Comparison of ENCODE assay signal across 27 cellular contexts in genomic region chr6:110430236-110430635, GRCh38. TPM values are rescaled to one million over a fixed set of nuclear protein-coding genes. Genes with fewer than 3 reads are reported as not detected.
DNase-seq lines count a peak whose midpoint lies in the region; ATAC-seq lines count a peak whose summit lies in the region.
"Had no signal": no experiment of that assay in that cellular context is flagged by ENCODE, and none has a peak within 500 bp of the region (broad histone marks: within the 10 kb centered on the region; RNA-seq: fewer than 3 reads in every experiment).

No MANE protein-coding gene starts in this region.

- peak; percentile 54 for DNase-seq in NCI-H2029 (lab: John Stamatoyannopoulos, UW)
- DNase-seq in NCI-H2029 treated with DMSO at 0.1 percent for 48 hours (lab: John Stamatoyannopoulos, UW): no peak
- peak; percentile 16 for DNase-seq in M059J (ENCODE audit: low read depth)
- peak; percentile 14 for DNase-seq in NCI-H510A (lab: John Stamatoyannopoulos, UW)
- peak; percentile 30 for DNase-seq in iPS-NIHi11 (ENCODE audit: low spot score)
- DNase-seq in NCI-H2227 treated with DMSO at 0.1 percent for 48 hours (lab: John Stamatoyannopoulos, UW): no peak
- DNase-seq in NOMO-1 treated with DMSO at 0.1 percent for 48 hours (lab: John Stamatoyannopoulos, UW; ENCODE audit: unreplicated experiment): no peak
- DNase-seq: activated CD4-positive, alpha-beta memory T cell treated with anti-CD3 and anti-CD28 coated beads for 36 hours; activated CD4-positive, CD25-positive, alpha-beta regulatory T cell treated with anti-CD3 and anti-CD28 coated beads, Interleukin-2, amount 50 U/mL, for 72 hours; activated CD8-positive, alpha-beta memory T cell treated with anti-CD3 and anti-CD28 coated beads, Interleukin-2, amount 50 U/mL, for 4 hours; effector memory CD4-positive, alpha-beta T cell; HCEC 1CT; left lung; mesenchymal stem cell; NCI-H2081; NCI-H82; SK-N-SH; stimulated activated CD4-positive, alpha-beta T cell treated with anti-CD3 and anti-CD28 coated beads, Interleukin-1b, Interleukin-23, amount 100 ng/mL, for 48 hours had no signal

- ATAC-seq in GM21786 (IDR thresholded peaks at IDR 0.05; ENCODE audit: unreplicated experiment): no peak
- ATAC-seq: left lung had no signal

RNA-seq across cellular contexts. Expression of gene DDO, which starts 14.9 kb away (rescaled TPM):
- 16.5 and 24.7 TPM in 2 replicates for total RNA-seq in M059J (2014; rRNA removed; shearing (Covaris generic))
- total RNA-seq: activated CD4-positive, alpha-beta memory T cell treated with anti-CD3 and anti-CD28 coated beads for 36 hours; bronchial epithelial cell; HT-29; neural crest cell; OCI-LY7; smooth muscle cell had no signal

RNA-seq across cellular contexts. Expression of gene SLC22A16, which starts 46.2 kb away (rescaled TPM):
- total RNA-seq in M059J (2014; rRNA removed; shearing (Covaris generic)): 0.42 TPM in 1 of 2 replicates, not detected in the other
- total RNA-seq: A172; activated CD4-positive, alpha-beta memory T cell treated with anti-CD3 and anti-CD28 coated beads for 36 hours; bronchial epithelial cell; fibroblast of villous mesenchyme; HT-29; neural crest cell; OCI-LY7; smooth muscle cell; tibial nerve had no signal

Comparison
In these comparisons a context has a peak if more than half of its experiments do, and no peak if none do; other contexts are left out.
1. DNase-seq: peak in NCI-H2029 (single experiment), M059J (single experiment), NCI-H510A (single experiment) and iPS-NIHi11 (single experiment); none in NCI-H2029 treated with DMSO at 0.1 percent for 48 hours (single experiment), NCI-H2227 treated with DMSO at 0.1 percent for 48 hours (single experiment) and NOMO-1 treated with DMSO at 0.1 percent for 48 hours (single experiment).